ENCODE assay signal across 6 cellular contexts in genomic region chr1:32199717-32200072, GRCh38. TPM values are rescaled to one million over a fixed set of nuclear protein-coding genes. Genes with fewer than 3 reads are reported as not detected.
A peak's percentile ranks its signal among the peaks of the same experiment; 100 is the strongest.
DNase-seq lines count a peak whose midpoint lies in the region; ATAC-seq and TF ChIP-seq lines count a peak whose summit lies in the region.

No MANE protein-coding gene starts in this region.

- H3K27ac Mint-ChIP-seq in brain = peak overlapping the region; percentile 96 to 99 (median 97)
- H3K27ac Mint-ChIP-seq in neural crest cell (ENCODE audit: unreplicated experiment) = no peak overlapping the region

- H3K9me3 Mint-ChIP-seq in brain = no peaks in the 10 kb centered on the region
- H3K9me3 Mint-ChIP-seq in neural crest cell = no peaks in the 10 kb centered on the region

- peaks cover 16% of the 10 kb centered on the region for H3K36me3 Mint-ChIP-seq in brain
- H3K36me3 Mint-ChIP-seq in neural crest cell (ENCODE audit: low read depth) = peaks cover 6% of the 10 kb centered on the region

- TF ChIP-seq CTCF in brain (conservative IDR thresholded peaks at IDR 0.05) (no peak), neural crest cell (conservative IDR thresholded peaks at IDR 0.05) (no peak)

- DNase-seq in NCI-H1092 (lab: John Stamatoyannopoulos, UW) (peak; percentile 69), neural crest cell (ENCODE audit: low read depth, low spot score) (no peak)
- DNase-seq in activated CD8-positive, alpha-beta memory T cell treated with anti-CD3 and anti-CD28 coated beads for 24 hours = no peak

- peak overlapping the region; percentile 82 to 90 (median 88) for H3K4me3 Mint-ChIP-seq in brain
- H3K4me3 Mint-ChIP-seq in neural crest cell = peak overlapping the region; percentile 92

- ATAC-seq in GM21825 (IDR thresholded peaks at IDR 0.05; ENCODE audit: unreplicated experiment) (no peak), GM21381 (IDR thresholded peaks at IDR 0.05; ENCODE audit: unreplicated experiment) (no peak)

- H3K27me3 Mint-ChIP-seq in brain (peaks cover 4% of the 10 kb centered on the region), neural crest cell (ENCODE audit: low read depth) (peaks cover 3% of the 10 kb centered on the region)

- H3K4me1 Mint-ChIP-seq in brain (peaks cover 67% of the 10 kb centered on the region), neural crest cell (peaks cover 45% of the 10 kb centered on the region)

RNA-seq across cellular contexts. Expression of gene CCDC28B, which starts 0.7 kb away (rescaled TPM):
- 104 TPM for polyA plus RNA-seq in brain (ENCODE audit: insufficient read depth, low read depth, low replicate concordance)
- 16.7 and 21.2 TPM in 2 replicates for total RNA-seq in neural crest cell

RNA-seq across cellular contexts. Expression of gene IQCC, which starts 5.8 kb away (rescaled TPM):
- 8.3 TPM for polyA plus RNA-seq in brain (ENCODE audit: insufficient read depth, low read depth, low replicate concordance)
- total RNA-seq in neural crest cell = 7.3 and 7.8 TPM in 2 replicates

RNA-seq across cellular contexts. Expression of gene DCDC2B, which starts 9.2 kb away (rescaled TPM):
- not detected for polyA plus RNA-seq in brain (ENCODE audit: insufficient read depth, low read depth, low replicate concordance)
- total RNA-seq in neural crest cell = not detected in 2 replicates

RNA-seq across cellular contexts. Expression of gene TXLNA, which starts 20.2 kb away (rescaled TPM):
- polyA plus RNA-seq in brain (ENCODE audit: insufficient read depth, low read depth, low replicate concordance) = 36.3 TPM
- total RNA-seq in neural crest cell = 70.3 and 70.7 TPM in 2 replicates

RNA-seq across cellular contexts. Expression of gene TMEM234, which starts 22.5 kb away (rescaled TPM):
- 9.2 TPM for polyA plus RNA-seq in brain (ENCODE audit: insufficient read depth, low read depth, low replicate concordance)
- total RNA-seq in neural crest cell = 21.3 and 22.5 TPM in 2 replicates
